1 cellular context compared by ENCODE assay signal in the genomic region with DNA sequence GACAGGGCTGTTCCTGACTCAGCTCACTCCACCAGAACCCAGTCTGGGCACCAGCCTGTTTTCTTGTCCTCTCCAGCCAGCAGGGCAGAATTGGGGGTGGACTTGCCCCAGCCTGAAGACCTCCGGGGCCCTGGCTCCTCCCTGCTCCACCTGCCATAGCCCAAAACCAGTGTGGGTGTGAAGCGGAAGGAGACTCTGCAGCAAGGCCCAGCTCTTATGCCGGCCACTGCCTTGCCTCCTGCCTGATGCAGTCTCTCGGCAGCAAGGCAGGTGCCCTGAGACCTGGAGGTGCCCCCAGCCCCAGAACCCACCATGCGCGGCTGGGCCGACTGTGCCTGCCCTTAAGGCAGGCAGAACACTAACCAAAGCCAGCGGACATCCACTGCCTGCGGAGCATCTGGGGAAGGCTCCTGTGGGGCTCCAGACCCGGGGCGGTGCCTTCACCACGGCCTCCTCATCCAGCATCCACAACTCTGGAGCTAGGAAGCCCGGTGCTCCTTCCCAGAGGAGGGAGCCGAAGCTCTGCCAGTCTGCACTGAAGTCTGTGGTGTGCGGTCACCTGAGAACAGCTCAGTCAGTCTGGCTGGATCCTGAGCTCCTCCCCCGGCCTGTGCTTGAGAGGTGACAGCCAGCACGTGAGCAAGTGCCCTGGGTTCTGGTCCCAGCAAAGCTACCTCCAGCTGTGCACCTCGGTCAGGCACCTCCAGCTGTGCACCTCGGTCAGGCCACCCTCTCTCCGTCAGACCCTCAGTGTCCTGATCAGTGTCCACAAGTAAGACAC.
TF ChIP-seq lines count a peak whose summit lies in the region.

No MANE protein-coding gene starts in this region.

TF ChIP-seq in HCT116, 20 proteins besides CTCF, POLR2A, EP300 and RAD21:
- TF ChIP-seq FOSL1 (IDR thresholded peaks at IDR 0.05; ENCODE audit: low read depth) = no peak
- no peak for TF ChIP-seq JUND (IDR thresholded peaks at IDR 0.05)
- TF ChIP-seq EZH2 (IDR thresholded peaks at IDR 0.05) = no peak
- no peak for TF ChIP-seq ZNF274 (IDR thresholded peaks at IDR 0.05; ENCODE audit: low read depth, low read length)
- TF ChIP-seq EZH2phosphoT487 (IDR thresholded peaks at IDR 0.05; ENCODE audit: borderline replicate concordance) = no peak
- no peak for TF ChIP-seq SIN3A (IDR thresholded peaks at IDR 0.05; ENCODE audit: low read depth)
- no peak for TF ChIP-seq ELF1 (IDR thresholded peaks at IDR 0.05; ENCODE audit: borderline replicate concordance, low read depth)
- no peak for TF ChIP-seq CEBPB (IDR thresholded peaks at IDR 0.05; ENCODE audit: low read depth)
- TF ChIP-seq, protein P1, sequence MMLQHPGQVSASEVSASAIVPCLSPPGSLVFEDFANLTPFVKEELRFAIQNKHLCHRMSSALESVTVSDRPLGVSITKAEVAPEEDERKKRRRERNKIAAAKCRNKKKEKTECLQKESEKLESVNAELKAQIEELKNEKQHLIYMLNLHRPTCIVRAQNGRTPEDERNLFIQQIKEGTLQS (IDR thresholded peaks at IDR 0.05) = no peak
- TF ChIP-seq YY1 (IDR thresholded peaks at IDR 0.05; ENCODE audit: extremely low read depth, insufficient replicate concordance, low read depth, low read length) = no peak
- TF ChIP-seq, protein P2, sequence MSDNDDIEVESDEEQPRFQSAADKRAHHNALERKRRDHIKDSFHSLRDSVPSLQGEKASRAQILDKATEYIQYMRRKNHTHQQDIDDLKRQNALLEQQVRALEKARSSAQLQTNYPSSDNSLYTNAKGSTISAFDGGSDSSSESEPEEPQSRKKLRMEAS (IDR thresholded peaks at IDR 0.05) = no peak
